Comparison of ENCODE assay signal across 24 cellular contexts in the genomic region with DNA sequence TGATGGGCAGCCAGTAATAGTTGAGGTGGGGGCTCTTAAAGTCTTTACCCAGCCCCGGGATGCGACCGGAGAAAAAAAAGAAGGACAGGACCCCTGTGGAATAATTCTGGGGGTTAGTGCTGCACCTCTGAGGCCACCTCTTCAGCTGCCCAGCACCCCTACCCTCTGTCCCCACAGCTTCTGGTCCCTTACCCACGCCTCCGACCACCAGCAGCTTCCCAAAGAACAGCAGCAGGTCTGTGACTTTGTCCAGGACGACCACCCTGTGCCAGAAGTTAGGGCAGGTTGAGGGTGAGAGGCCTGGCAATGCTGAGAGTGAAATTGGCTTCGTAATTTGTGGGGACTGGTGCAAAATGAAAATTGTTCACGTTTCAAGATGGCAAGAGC. TPM values are rescaled to one million over a fixed set of nuclear protein-coding genes. Genes with fewer than 3 reads are reported as not detected.
DNase-seq lines count a peak whose midpoint lies in the region; ATAC-seq and TF ChIP-seq lines count a peak whose summit lies in the region.
"Had no signal": no experiment of that assay in that cellular context is flagged by ENCODE, and none has a peak within 500 bp of the region (broad histone marks: within the 10 kb centered on the region; RNA-seq: fewer than 3 reads in every experiment).

No MANE protein-coding gene starts in this region.

- H3K27me3 ChIP-seq in right cardiac atrium (ENCODE audit: control insufficient read depth, insufficient read depth) (no peaks in the 10 kb centered on the region), SU-DHL-6 (ENCODE audit: low read length) (no peaks in the 10 kb centered on the region), dorsolateral prefrontal cortex (no peaks in the 10 kb centered on the region)

- H3F3A ChIP-seq in SU-DHL-6 (ENCODE audit: insufficient read depth): peaks cover 12% of the 10 kb centered on the region

- 85% methylated on average over 8 of the region's 8 CpGs for WGBS in right cardiac atrium

- H3K27ac ChIP-seq in right cardiac atrium (ENCODE audit: low read length) (no peak overlapping the region), SU-DHL-6 (ENCODE audit: low read depth, low read length) (no peak overlapping the region), dorsolateral prefrontal cortex (peak overlapping the region in 1 of 59 donors; percentile 84)

- H4K20me1 ChIP-seq in SU-DHL-6 (ENCODE audit: low read depth, low read length): no peaks in the 10 kb centered on the region

- H3K9me3 ChIP-seq in right cardiac atrium (ENCODE audit: control insufficient read depth, low read length) (no peaks in the 10 kb centered on the region), SU-DHL-6 (ENCODE audit: insufficient read depth, low read length) (no peaks in the 10 kb centered on the region)

- H3K79me2 ChIP-seq in SU-DHL-6 (ENCODE audit: insufficient read depth, low read length): peaks cover 5% of the 10 kb centered on the region; the same call in 1 of the 2 replicates

- DNase-seq in right cardiac atrium (peak in 2 of 3 donors; percentile 26 to 28), Right ventricle myocardium inferior (ENCODE audit: missing footprints) (no peak), glutamatergic neuron (no peak), dorsolateral prefrontal cortex (no peak)
- no peak for DNase-seq in stimulated activated effector memory CD8-positive, alpha-beta T cell treated with anti-CD3 and anti-CD28 coated beads, Interleukin-12 subunit alpha, Interleukin-12 subunit beta, amount 100 ng/mL, for 72 hours (ENCODE audit: low spot score in 2 of 2)
- DNase-seq: activated T-cell treated with anti-CD3 and anti-CD28 coated beads, Interleukin-2, amount 50 U/mL, for 72 hours; dermis blood vessel endothelial cell; foreskin melanocyte; GM23248; NCI-H1105 treated with DMSO at 0.1 percent for 48 hours; NCI-H510A treated with DMSO at 0.1 percent for 48 hours; retina; SHP77 treated with DMSO at 0.1 percent for 48 hours; stimulated activated CD4-positive, alpha-beta T cell treated with anti-CD3 and anti-CD28 coated beads, Interleukin-12 subunit alpha, Interleukin-12 subunit beta, amount 100 ng/mL, for 4 hours; stimulated activated CD8-positive, alpha-beta memory T cell treated with anti-CD3 and anti-CD28 coated beads, Interleukin-4, amount 100 ng/mL, for 48 hours; T-helper 1 cell; WERI-Rb-1 had no signal

- TF ChIP-seq CTCF in SU-DHL-6 (IDR thresholded peaks at IDR 0.05; ENCODE audit: insufficient read depth, low read length, poor library complexity, severe bottlenecking) (no peak), glutamatergic neuron (IDR thresholded peaks at IDR 0.05; ENCODE audit: partially characterized antibody, unreplicated experiment) (no peak), dorsolateral prefrontal cortex (IDR thresholded peaks at IDR 0.05 in 54 of 56, conservative IDR thresholded peaks at IDR 0.05 in 2 of 56; ENCODE audit: low read depth in 1 of 56, partially characterized antibody in 56 of 56) (no peak)

- H3K27me3 Mint-ChIP-seq in glutamatergic neuron (ENCODE audit: unreplicated experiment): peaks cover 7% of the 10 kb centered on the region

- H3K4me2 ChIP-seq in SU-DHL-6 (ENCODE audit: low read depth, low read length, poor library complexity, severe bottlenecking): peak overlapping the region; percentile 76

- no peak overlapping the region for H2AFZ ChIP-seq in SU-DHL-6 (ENCODE audit: low read depth, low read length, severe bottlenecking)

- H3K4me1 ChIP-seq in right cardiac atrium (ENCODE audit: control insufficient read depth, insufficient read depth, low read length): peaks cover 2% of the 10 kb centered on the region

- H3K4me1 Mint-ChIP-seq in glutamatergic neuron (ENCODE audit: low read depth, unreplicated experiment): peaks cover 2% of the 10 kb centered on the region
- peaks cover 26% of the 10 kb centered on the region for H3K4me1 Mint-ChIP-seq in stimulated activated effector memory CD8-positive, alpha-beta T cell treated with anti-CD3 and anti-CD28 coated beads, Interleukin-12 subunit alpha, Interleukin-12 subunit beta, amount 100 ng/mL, for 72 hours

- H3K9ac ChIP-seq in SU-DHL-6 (ENCODE audit: low read length): peak overlapping the region; percentile 63

- H3K4me3 ChIP-seq in right cardiac atrium (ENCODE audit: low read length) (no peak overlapping the region), SU-DHL-6 (ENCODE audit: insufficient read depth, low read length, poor library complexity, severe bottlenecking) (no peak overlapping the region), dorsolateral prefrontal cortex (peak overlapping the region in 1 of 59 donors; percentile 96)

- H3K9me2 ChIP-seq in SU-DHL-6 (replicated peaks; ENCODE audit: insufficient read depth, low read length): no peaks in the 10 kb centered on the region

- H3K27ac Mint-ChIP-seq in glutamatergic neuron (ENCODE audit: unreplicated experiment): peak overlapping the region; percentile 29
- H3K27ac Mint-ChIP-seq in stimulated activated effector memory CD8-positive, alpha-beta T cell treated with anti-CD3 and anti-CD28 coated beads, Interleukin-12 subunit alpha, Interleukin-12 subunit beta, amount 100 ng/mL, for 72 hours: no peak overlapping the region
- H3K27ac Mint-ChIP-seq: memory B cell had no signal

- intact Hi-C loops in right cardiac atrium (cut with DNase I) (loop anchor here in 1 of 4 donors (10.0 kb wide), 1 partner anchor 180 kb away; a partner anchor contains a TSS), Right ventricle myocardium inferior (cut with DNase I) (loop anchor here (10.0 kb wide), 1 partner anchor 180 kb away; a partner anchor contains a TSS), dorsolateral prefrontal cortex (cut with DNase I) (loop anchor here (10.0 kb wide), 3 partner anchors 130 to 180 kb away; a partner anchor contains a TSS)

- H3K9me3 Mint-ChIP-seq in glutamatergic neuron (ENCODE audit: unreplicated experiment): peaks cover 2% of the 10 kb centered on the region
- no peaks in the 10 kb centered on the region for H3K9me3 Mint-ChIP-seq in stimulated activated effector memory CD8-positive, alpha-beta T cell treated with anti-CD3 and anti-CD28 coated beads, Interleukin-12 subunit alpha, Interleukin-12 subunit beta, amount 100 ng/mL, for 72 hours
- H3K9me3 Mint-ChIP-seq: activated T-cell treated with anti-CD3 and anti-CD28 coated beads, Interleukin-2, amount 50 U/mL, for 72 hours; memory B cell had no signal

- H3K36me3 Mint-ChIP-seq in glutamatergic neuron (ENCODE audit: unreplicated experiment): no peaks in the 10 kb centered on the region
- H3K36me3 Mint-ChIP-seq in stimulated activated effector memory CD8-positive, alpha-beta T cell treated with anti-CD3 and anti-CD28 coated beads, Interleukin-12 subunit alpha, Interleukin-12 subunit beta, amount 100 ng/mL, for 72 hours: peaks cover 25% of the 10 kb centered on the region

- ATAC-seq in right cardiac atrium (no peak), Right ventricle myocardium inferior (no peak), HG02938 (IDR thresholded peaks at IDR 0.05; ENCODE audit: unreplicated experiment) (no peak), HG03159 (IDR thresholded peaks at IDR 0.05; ENCODE audit: unreplicated experiment) (no peak)
- no peak for ATAC-seq in stimulated activated effector memory CD8-positive, alpha-beta T cell treated with anti-CD3 and anti-CD28 coated beads, Interleukin-12 subunit alpha, Interleukin-12 subunit beta, amount 100 ng/mL, for 72 hours
- ATAC-seq: activated T-cell treated with anti-CD3 and anti-CD28 coated beads, Interleukin-2, amount 50 U/mL, for 72 hours had no signal

- H3K36me3 ChIP-seq in SU-DHL-6 (ENCODE audit: low read length): no peaks in the 10 kb centered on the region

- H3K4me3 Mint-ChIP-seq in glutamatergic neuron (ENCODE audit: unreplicated experiment): peak overlapping the region; percentile 59
- H3K4me3 Mint-ChIP-seq in stimulated activated effector memory CD8-positive, alpha-beta T cell treated with anti-CD3 and anti-CD28 coated beads, Interleukin-12 subunit alpha, Interleukin-12 subunit beta, amount 100 ng/mL, for 72 hours: peak overlapping the region; percentile 98

RNA-seq across cellular contexts. Expression of a gene that starts 2.2 kb away (rescaled TPM):
- total RNA-seq in right cardiac atrium (10 to 100 TPM; 18.5 to 28.2 (median 22.7) TPM), Right ventricle myocardium inferior (25.6 TPM), glutamatergic neuron (ENCODE audit: unreplicated experiment) (40.2 TPM), dorsolateral prefrontal cortex (10 to 100 TPM; 16.0 to 38.4 (median 27.6) TPM)
- polyA plus RNA-seq in right cardiac atrium: 26.0 TPM

RNA-seq across cellular contexts. Expression of a gene that starts 14.0 kb away (rescaled TPM):
- not detected for total RNA-seq in right cardiac atrium
- 0.05 TPM for polyA plus RNA-seq in right cardiac atrium
- total RNA-seq in Right ventricle myocardium inferior: not detected
- not detected for total RNA-seq in glutamatergic neuron (ENCODE audit: unreplicated experiment)
- total RNA-seq in dorsolateral prefrontal cortex: 1 to 10 TPM in 1 of 120 experiments, under 1 TPM in 4, not detected in 115; 0.18 to 1.7 (median 0.26) TPM
- total RNA-seq: activated CD8-positive, alpha-beta memory T cell treated with anti-CD3 and anti-CD28 coated beads for 36 hours; Daoy; GM23248; temporal lobe had no signal
- polyA plus RNA-seq: GM23248 had no signal

RNA-seq across cellular contexts. Expression of a gene that starts 32.7 kb away (rescaled TPM):
- total RNA-seq in right cardiac atrium (10 to 100 TPM; 13.5 to 24.0 (median 20.0) TPM), Right ventricle myocardium inferior (16.8 TPM), glutamatergic neuron (ENCODE audit: unreplicated experiment) (113 TPM), dorsolateral prefrontal cortex (100 to 1,000 TPM in 8 of 120 experiments, 10 to 100 TPM in 112; 63.4 to 111 (median 85.5) TPM)
- polyA plus RNA-seq in right cardiac atrium: 15.7 TPM

RNA-seq across cellular contexts. Expression of a gene that starts 37.1 kb away (rescaled TPM):
- total RNA-seq in right cardiac atrium: 1 to 10 TPM; 1.6 to 5.0 (median 3.4) TPM
- polyA plus RNA-seq in right cardiac atrium: 2.4 TPM
- 3.2 TPM for total RNA-seq in Right ventricle myocardium inferior
- 16.2 TPM for total RNA-seq in glutamatergic neuron (ENCODE audit: unreplicated experiment)
- total RNA-seq in dorsolateral prefrontal cortex: 10 to 100 TPM in 15 of 120 experiments, 1 to 10 TPM in 105; 3.7 to 13.7 (median 7.6) TPM
- polyA plus RNA-seq: GM23248 had no signal

RNA-seq across cellular contexts. Expression of a gene that starts 37.3 kb away (rescaled TPM):
- total RNA-seq in right cardiac atrium (100 to 1,000 TPM; 110 to 299 (median 197) TPM), Right ventricle myocardium inferior (215 TPM), glutamatergic neuron (ENCODE audit: unreplicated experiment) (93.9 TPM), dorsolateral prefrontal cortex (1,000 to 10,000 TPM in 12 of 120 experiments, 100 to 1,000 TPM in 108; 119 to 3,588 (median 260) TPM)
- polyA plus RNA-seq in right cardiac atrium: 114 TPM

Comparison
In these comparisons a context has a peak if more than half of its experiments do, and no peak if none do; other contexts are left out.
1. DNase-seq: peak in right cardiac atrium (2 of 3); none in Right ventricle myocardium inferior (single experiment), glutamatergic neuron (single experiment), stimulated activated effector memory CD8-positive, alpha-beta T cell treated with anti-CD3 and anti-CD28 coated beads, Interleukin-12 subunit alpha, Interleukin-12 subunit beta, amount 100 ng/mL, for 72 hours (0 of 2) and dorsolateral prefrontal cortex (0 of 10).